Comparison of ENCODE assay signal across 21 cellular contexts in genomic region chr4:2443986-2444740, GRCh38. TPM values are rescaled to one million over a fixed set of nuclear protein-coding genes. Genes with fewer than 3 reads are reported as not detected.
"Had no signal": no experiment of that assay in that cellular context is flagged by ENCODE, and none has a peak within 500 bp of the region (broad histone marks: within the 10 kb centered on the region; RNA-seq: fewer than 3 reads in every experiment).

No MANE protein-coding gene starts in this region.

- H3K27ac ChIP-seq: Peyer's patch, RWPE1, WERI-Rb-1 had no signal

- H3K36me3 ChIP-seq: Peyer's patch, WERI-Rb-1 had no signal

- FAIRE-seq: astrocyte had no signal

- DNase-seq: activated CD4-positive, alpha-beta memory T cell treated with anti-CD3 and anti-CD28 coated beads, Interleukin-2, amount 10 ng/mL, durations not matched to agents 7 days and 5 days; activated CD4-positive, alpha-beta T cell treated with anti-CD3 and anti-CD28 coated beads for 36 hours; activated CD4-positive, alpha-beta T cell treated with anti-CD3 and anti-CD28 coated beads, Interleukin-2, amount 50 U/mL, for 1 hour; activated CD8-positive, alpha-beta memory T cell treated with anti-CD3 and anti-CD28 coated beads, Interleukin-2, amount 50 U/mL, for 48 hours; activated effector memory CD4-positive, alpha-beta T cell treated with anti-CD3 and anti-CD28 coated beads, Interleukin-2, amount 50 U/mL, for 16 hours; activated naive CD4-positive, alpha-beta T cell treated with anti-CD3 and anti-CD28 coated beads for 36 hours; activated T-cell treated with anti-CD3 and anti-CD28 coated beads, Interleukin-2, amount 50 U/mL, for 1 hour; KG1; NCI-H1048; NCI-H146; NCI-H187 treated with DMSO at 0.1 percent for 48 hours; NCI-H2081 treated with DMSO at 0.1 percent for 48 hours; NCI-H446; NCI-H524; Peyer's patch; SHP77 treated with DMSO at 0.1 percent for 48 hours; WERI-Rb-1 had no signal

- H3K9me3 ChIP-seq: Peyer's patch had no signal

- H3K4me3 ChIP-seq: Peyer's patch had no signal

- H3K27me3 ChIP-seq: Peyer's patch had no signal

- ATAC-seq: activated CD4-positive, alpha-beta T cell treated with anti-CD3 and anti-CD28 coated beads for 36 hours had no signal

- H3K4me1 ChIP-seq: Peyer's patch had no signal

RNA-seq across cellular contexts. Expression of gene CFAP99, which starts 25.4 kb away (rescaled TPM):
- total RNA-seq: activated naive CD4-positive, alpha-beta T cell treated with anti-CD3 and anti-CD28 coated beads for 36 hours; astrocyte; LHCN-M2; SK-MEL-5 had no signal
